Comparison of ENCODE assay signal across 29 cellular contexts in genomic region chr19:48176226-48176625, GRCh38.
"Had no signal": no experiment of that assay in that cellular context is flagged by ENCODE, and none has a peak within 500 bp of the region (broad histone marks: within the 10 kb centered on the region; RNA-seq: fewer than 3 reads in every experiment).

No MANE protein-coding gene starts in this region.

- H3K9me3 ChIP-seq: colonic mucosa had no signal

- H3K36me3 ChIP-seq: breast epithelium, colonic mucosa had no signal

- H3K27ac Mint-ChIP-seq: activated CD4-positive, alpha-beta T cell treated with anti-CD3 and anti-CD28 coated beads for 36 hours; activated CD8-positive, alpha-beta T cell treated with anti-CD3 and anti-CD28 coated beads for 36 hours; activated naive CD4-positive, alpha-beta T cell treated with anti-CD3 and anti-CD28 coated beads, Interleukin-2, amount 10 ng/mL, durations not matched to agents 7 days and 5 days; activated naive CD8-positive, alpha-beta T cell treated with anti-CD3 and anti-CD28 coated beads, Interleukin-2, amount 10 ng/mL, durations not matched to agents 7 days and 5 days had no signal

- H3K4me3 Mint-ChIP-seq: activated CD4-positive, alpha-beta T cell treated with anti-CD3 and anti-CD28 coated beads for 36 hours; activated CD8-positive, alpha-beta T cell treated with anti-CD3 and anti-CD28 coated beads for 36 hours; activated naive CD4-positive, alpha-beta T cell treated with anti-CD3 and anti-CD28 coated beads, Interleukin-2, amount 10 ng/mL, durations not matched to agents 7 days and 5 days; activated naive CD8-positive, alpha-beta T cell treated with anti-CD3 and anti-CD28 coated beads, Interleukin-2, amount 10 ng/mL, durations not matched to agents 7 days and 5 days; brain; T-cell had no signal

- H3K27ac ChIP-seq: ascending aorta, breast epithelium, cardiac muscle cell, colonic mucosa had no signal

- H3K27me3 ChIP-seq: ascending aorta, breast epithelium, cardiac muscle cell, colonic mucosa had no signal

- ATAC-seq: activated CD4-positive, alpha-beta T cell treated with anti-CD3 and anti-CD28 coated beads for 36 hours; activated CD8-positive, alpha-beta T cell treated with anti-CD3 and anti-CD28 coated beads for 36 hours; activated naive CD4-positive, alpha-beta T cell treated with anti-CD3 and anti-CD28 coated beads, Interleukin-2, amount 50 U/mL, for 72 hours; esophagus mucosa; T-cell had no signal

- H3K4me3 ChIP-seq: ascending aorta, breast epithelium, cardiac muscle cell, colonic mucosa had no signal

- FAIRE-seq: endometrium, frontal cortex had no signal

- H3K27me3 Mint-ChIP-seq: activated CD4-positive, alpha-beta T cell treated with anti-CD3 and anti-CD28 coated beads for 36 hours; activated CD8-positive, alpha-beta T cell treated with anti-CD3 and anti-CD28 coated beads for 36 hours; activated naive CD4-positive, alpha-beta T cell treated with anti-CD3 and anti-CD28 coated beads, Interleukin-2, amount 10 ng/mL, durations not matched to agents 7 days and 5 days; activated naive CD8-positive, alpha-beta T cell treated with anti-CD3 and anti-CD28 coated beads, Interleukin-2, amount 10 ng/mL, durations not matched to agents 7 days and 5 days; T-cell had no signal

- DNase-seq: activated CD4-positive, alpha-beta T cell treated with anti-CD3 and anti-CD28 coated beads for 36 hours; activated CD4-positive, alpha-beta T cell treated with anti-CD3 and anti-CD28 coated beads, Interleukin-2, amount 50 U/mL, for 1 hour; activated CD4-positive, alpha-beta T cell treated with anti-CD3 and anti-CD28 coated beads, Interleukin-2, amount 50 U/mL, for 48 hours; activated CD4-positive, CD25-positive, alpha-beta regulatory T cell; activated CD4-positive, CD25-positive, alpha-beta regulatory T cell treated with anti-CD3 and anti-CD28 coated beads, Interleukin-2, amount 50 U/mL, for 72 hours; activated CD8-positive, alpha-beta memory T cell treated with anti-CD3 and anti-CD28 coated beads for 24 hours; activated CD8-positive, alpha-beta T cell treated with anti-CD3 and anti-CD28 coated beads for 36 hours; activated gamma-delta T cell; activated naive CD4-positive, alpha-beta T cell; activated naive CD4-positive, alpha-beta T cell treated with anti-CD3 and anti-CD28 coated beads, Interleukin-2, amount 10 ng/mL, durations not matched to agents 7 days and 5 days; activated naive CD8-positive, alpha-beta T cell treated with anti-CD3 and anti-CD28 coated beads, Interleukin-2, amount 10 ng/mL, durations not matched to agents 7 days and 5 days; activated T-cell treated with anti-CD3 and anti-CD28 coated beads, Interleukin-2, amount 50 U/mL, for 48 hours; central memory CD4-positive, alpha-beta T cell; cerebellar nuclear complex; colonic mucosa; effector CD8-positive, alpha-beta T cell; foreskin fibroblast; head of caudate nucleus; SW 1271; T-cell; T-helper 2 cell had no signal
